ENCODE assay signal across 13 cellular contexts in genomic region chr11:127017482-127017881, GRCh38. TPM values are rescaled to one million over a fixed set of nuclear protein-coding genes. Genes with fewer than 3 reads are reported as not detected.
DNase-seq lines count a peak whose midpoint lies in the region; ATAC-seq and TF ChIP-seq lines count a peak whose summit lies in the region.
"Had no signal": no experiment of that assay in that cellular context is flagged by ENCODE, and none has a peak within 500 bp of the region (broad histone marks: within the 10 kb centered on the region; RNA-seq: fewer than 3 reads in every experiment).

No MANE protein-coding gene starts in this region.

- H3K27ac ChIP-seq in MM.1S (ENCODE audit: low read length): peak overlapping the region; percentile 13; the same call in 1 of the 2 replicates
- H3K27ac ChIP-seq: transverse colon had no signal

- no peak overlapping the region for H3K9ac ChIP-seq in MM.1S (ENCODE audit: low read length)

- CTCF ChIA-PET in Calu3 (lab: Charles Lee): interaction anchor here (0.6 to 1.2 kb wide), 3 partner anchors 56 to 97 kb away, joined by 3 to 4 read pairs (median 4); no protein-coding TSS in a partner anchor

- no TSS peak for BruUV-seq in Calu3 (replicated peaks; lab: Mats Ljungman, UMichigan)

- H3F3A ChIP-seq in MM.1S (ENCODE audit: insufficient read depth, low read length): no peaks in the 10 kb centered on the region

- no peaks in the 10 kb centered on the region for H3K27me3 ChIP-seq in MM.1S (replicated peaks; ENCODE audit: insufficient read depth, low read length)

- H3K9me2 ChIP-seq in MM.1S (replicated peaks; ENCODE audit: insufficient read depth, low read length): no peaks in the 10 kb centered on the region

- H3K4me2 ChIP-seq in MM.1S (ENCODE audit: low read depth, low read length): no peak overlapping the region

- H3K4me3 Mint-ChIP-seq in Calu3 (ENCODE audit: low read depth, unreplicated experiment): no peak overlapping the region
- no peak overlapping the region for H3K4me3 Mint-ChIP-seq in nephron
- H3K4me3 Mint-ChIP-seq: T-helper 17 cell had no signal

- H3K27ac Mint-ChIP-seq in Calu3 (ENCODE audit: unreplicated experiment) (no peak overlapping the region), nephron (no peak overlapping the region)
- H3K27ac Mint-ChIP-seq: activated T-helper 2 cell treated with anti-CD3 and anti-CD28 coated beads, Interferon-gamma antibody, Interleukin-2, Interleukin-4, amounts not matched to agents 10 μg/mL and 5 μg/mL and 100 μg/mL, durations not matched to agents 14 hours and 24 hours and 36 hours; T-helper 17 cell had no signal

- ATAC-seq in HG03097 (IDR thresholded peaks at IDR 0.05; ENCODE audit: low FRiP score, unreplicated experiment) (no peak), HG02981 (IDR thresholded peaks at IDR 0.05; ENCODE audit: unreplicated experiment) (no peak)
- ATAC-seq: T-helper 17 cell had no signal

- DNase-seq in Calu3 (peak; percentile 44), MM.1S (no peak), cardiac fibroblast (ENCODE audit: low read depth in 2 of 2) (peak; percentile 14 to 66), HUDEP-2 (lab: John Stamatoyannopoulos, UW; ENCODE audit: unreplicated experiment in 76 of 76) (no peak)
- no peak for DNase-seq in activated T-cell treated with anti-CD3 and anti-CD28 coated beads, Interleukin-2, amount 50 U/mL, for 48 hours
- DNase-seq: NCI-H1105; stimulated activated CD4-positive, alpha-beta T cell treated with anti-CD3 and anti-CD28 coated beads, Interleukin-2, amount 100 ng/mL, for 48 hours; T-helper 17 cell; transverse colon had no signal

- H3K36me3 ChIP-seq in MM.1S (replicated peaks; ENCODE audit: insufficient read depth, low read length): no peaks in the 10 kb centered on the region
- H3K36me3 ChIP-seq: transverse colon had no signal

- no peaks in the 10 kb centered on the region for H3K9me3 ChIP-seq in MM.1S (replicated peaks; ENCODE audit: insufficient read depth, low read length)
- H3K9me3 ChIP-seq: transverse colon had no signal

- H3K27me3 Mint-ChIP-seq in Calu3 (ENCODE audit: unreplicated experiment) (peaks cover 11% of the 10 kb centered on the region), nephron (ENCODE audit: low read depth) (peaks cover 22% of the 10 kb centered on the region)

- no peak overlapping the region for H3K4me3 ChIP-seq in MM.1S (ENCODE audit: low read length)
- H3K4me3 ChIP-seq in cardiac fibroblast (replicated peaks in 1 of 2; ENCODE audit: low read depth in 2 of 2, low read length in 2 of 2): no peak overlapping the region
- H3K4me3 ChIP-seq: transverse colon had no signal

- H3K4me1 ChIP-seq in MM.1S (ENCODE audit: low read length): peaks cover 7% of the 10 kb centered on the region; the same call in 1 of the 2 replicates
- H3K4me1 ChIP-seq: transverse colon had no signal

- peaks cover 28% of the 10 kb centered on the region for H3K4me1 Mint-ChIP-seq in Calu3 (ENCODE audit: low read depth, unreplicated experiment)
- peaks cover 5% of the 10 kb centered on the region for H3K4me1 Mint-ChIP-seq in nephron
- H3K4me1 Mint-ChIP-seq: T-helper 17 cell had no signal

- no peaks in the 10 kb centered on the region for H3K79me2 ChIP-seq in MM.1S (ENCODE audit: low read length)

- H2AFZ ChIP-seq in MM.1S (ENCODE audit: low read length): no peak overlapping the region

- H3K36me3 Mint-ChIP-seq in Calu3 (ENCODE audit: insufficient read depth, unreplicated experiment): no peaks in the 10 kb centered on the region
- no peaks in the 10 kb centered on the region for H3K36me3 Mint-ChIP-seq in nephron (ENCODE audit: low read depth)

- no peaks in the 10 kb centered on the region for H4K20me1 ChIP-seq in MM.1S (ENCODE audit: insufficient read depth, low read length)

- intact Hi-C loops in Calu3 (cut with micrococcal nuclease; ENCODE audit: unreplicated experiment): loop anchor here (5.0 kb wide), 1 partner anchor 330 kb away; no protein-coding TSS in a partner anchor

- H3K9me3 Mint-ChIP-seq in Calu3 (ENCODE audit: low read depth, unreplicated experiment) (no peaks in the 10 kb centered on the region), nephron (no peaks in the 10 kb centered on the region)
- H3K9me3 Mint-ChIP-seq: activated T-helper 2 cell treated with anti-CD3 and anti-CD28 coated beads, Interferon-gamma antibody, Interleukin-2, Interleukin-4, amounts not matched to agents 10 μg/mL and 5 μg/mL and 100 μg/mL, durations not matched to agents 14 hours and 24 hours and 36 hours had no signal

- TF ChIP-seq CTCF in Calu3 (IDR thresholded peaks at IDR 0.05; ENCODE audit: unreplicated experiment): peak; percentile 31
- TF ChIP-seq CTCF in MM.1S (IDR thresholded peaks at IDR 0.05; ENCODE audit: low read length): no peak
- TF ChIP-seq CTCF in cardiac fibroblast (IDR thresholded peaks at IDR 0.05; ENCODE audit: low read depth, low read length): peak; percentile 12
- TF ChIP-seq CTCF in nephron (IDR thresholded peaks at IDR 0.05; ENCODE audit: unreplicated experiment in 3 of 3): peak; percentile 58 to 67 (median 61)

RNA-seq across cellular contexts. Expression of gene KIRREL3, which starts 16.9 kb away (rescaled TPM):
- 0.15 and 0.26 TPM in 2 replicates for total RNA-seq in Calu3 (2022)
- total RNA-seq: activated T-helper 2 cell treated with anti-CD3 and anti-CD28 coated beads, Interferon-gamma antibody, Interleukin-2, Interleukin-4, amounts not matched to agents 10 μg/mL and 5 μg/mL and 100 μg/mL, durations not matched to agents 14 hours and 24 hours and 36 hours; T-helper 17 cell had no signal

Comparison
In these comparisons a context has a peak if more than half of its experiments do, and no peak if none do; other contexts are left out.
1. DNase-seq: peak in Calu3 (single experiment) and cardiac fibroblast (2 of 2); none in MM.1S (single experiment), activated T-cell treated with anti-CD3 and anti-CD28 coated beads, Interleukin-2, amount 50 U/mL, for 48 hours (0 of 2) and HUDEP-2 (0 of 76).